1 cellular context compared by ENCODE assay signal in the genomic region with DNA sequence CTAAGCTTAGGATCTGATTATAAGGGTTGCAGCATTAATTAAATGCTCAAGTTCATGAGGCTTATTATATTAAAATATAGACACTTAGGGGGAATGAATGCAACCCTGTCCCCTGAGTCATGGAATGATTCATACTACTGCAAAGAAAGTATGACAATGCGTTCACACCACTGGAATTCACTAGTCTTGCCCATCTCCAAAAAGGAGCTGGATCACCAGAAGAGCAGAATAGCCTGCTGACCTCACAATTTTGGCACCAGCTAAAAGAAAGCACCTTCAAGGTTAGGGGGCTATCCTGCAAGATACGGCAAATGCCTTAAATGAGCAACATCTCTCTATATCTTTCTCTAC.
TF ChIP-seq lines count a peak whose summit lies in the region.

No MANE protein-coding gene starts in this region.

TF ChIP-seq in H1, 55 proteins besides CTCF, POLR2A, EP300 and RAD21:
- TF ChIP-seq TEAD4 (IDR thresholded peaks at IDR 0.05; ENCODE audit: low read depth, low read length) (no peak), SIX5 (IDR thresholded peaks at IDR 0.05; ENCODE audit: low read depth, low read length) (no peak), JUND (IDR thresholded peaks at IDR 0.05; ENCODE audit: low read length) (no peak), FOSL1 (IDR thresholded peaks at IDR 0.05; ENCODE audit: insufficient read depth, low read depth, low read length) (no peak), CHD1 (IDR thresholded peaks at IDR 0.05; ENCODE audit: low read depth, low read length) (no peak), SRF (IDR thresholded peaks at IDR 0.05; ENCODE audit: low read depth, low read length) (no peak), HDAC2 (IDR thresholded peaks at IDR 0.05; ENCODE audit: borderline replicate concordance in 1 of 2, low read depth in 2 of 2, low read length in 2 of 2) (no peak), CTBP2 (IDR thresholded peaks at IDR 0.05; ENCODE audit: borderline replicate concordance, insufficient read depth, insufficient read length, low read length) (no peak), TBP (IDR thresholded peaks at IDR 0.05; ENCODE audit: low read depth, low read length) (no peak), ATF2 (IDR thresholded peaks at IDR 0.05; ENCODE audit: low read length) (no peak)
